ENCODE assay signal across 8 cellular contexts in the genomic region with DNA sequence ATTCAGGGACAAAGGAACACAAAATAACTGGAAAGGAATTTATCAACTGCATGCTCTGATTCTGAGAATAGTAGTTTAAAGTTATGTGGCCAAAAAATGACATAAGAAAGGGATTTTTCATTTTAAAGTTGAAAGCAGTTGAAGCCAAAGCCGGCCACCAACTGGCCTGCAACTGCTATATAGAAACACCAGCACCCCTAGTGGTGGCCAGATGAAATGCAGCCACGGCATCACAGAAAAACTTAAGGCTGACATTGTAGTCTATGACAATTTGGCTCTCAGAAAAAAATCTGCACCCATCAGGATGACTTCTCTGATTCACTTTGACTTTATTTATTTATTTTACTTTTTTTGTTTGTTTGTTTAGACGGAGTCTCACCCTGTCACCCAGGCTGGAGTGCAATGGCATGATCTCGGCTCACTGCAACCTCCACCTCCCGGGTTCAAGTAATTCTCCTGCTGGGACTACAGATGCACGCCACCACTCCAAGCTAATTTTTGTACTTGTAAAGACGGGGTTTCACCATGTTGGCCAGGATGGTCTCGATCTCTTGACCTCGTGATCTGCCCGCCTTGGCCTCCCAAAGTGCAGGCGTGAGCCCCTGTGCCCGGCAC.
DNase-seq lines count a peak whose midpoint lies in the region; ATAC-seq, FAIRE-seq and TF ChIP-seq lines count a peak whose summit lies in the region.

No MANE protein-coding gene starts in this region.

- ATAC-seq in HG03066 (IDR thresholded peaks at IDR 0.05; ENCODE audit: low read depth, unreplicated experiment): peak; percentile 97

- peak; percentile 81 for FAIRE-seq in GM18507 (lab: Jason Lieb, UNC)

- DNase-seq in AG09309 (ENCODE audit: low read depth) (peak; percentile 13), GM18507 (ENCODE audit: extremely low spot score, insufficient read length, low read depth) (peak; percentile 36), NCI-H446 treated with DMSO at 0.1 percent for 48 hours (lab: John Stamatoyannopoulos, UW) (peak; percentile 25), ecto neural progenitor cell (ENCODE audit: low spot score) (peak; percentile 66), medulla oblongata (ENCODE audit: extremely low spot score) (peak; percentile 70)
- DNase-seq in activated CD4-positive, alpha-beta T cell treated with anti-CD3 and anti-CD28 coated beads, Interleukin-2, amount 50 U/mL, for 24 hours (ENCODE audit: low read depth in 1 of 2, low spot score in 1 of 2): peak; percentile 16 to 44
- peak; percentile 16 to 35 for DNase-seq in stimulated activated CD8-positive, alpha-beta memory T cell treated with anti-CD3 and anti-CD28 coated beads, Interleukin-2, amount 100 ng/mL, for 1 hour (ENCODE audit: low read depth in 2 of 2)

- peak; percentile 90 for TF ChIP-seq CTCF in AG09309 (IDR thresholded peaks at IDR 0.05; ENCODE audit: control insufficient read depth, insufficient read depth, low read depth, low read length, missing control alignments)

- H3K4me3 ChIP-seq in AG09309 (ENCODE audit: control insufficient read depth, low read depth, low read length): no peak overlapping the region

Comparison
In these comparisons a context has a peak if more than half of its experiments do, and no peak if none do; other contexts are left out.
1. DNase-seq: peak in every context shown above with its lines; median percentile 70 in medulla oblongata; 66 in ecto neural progenitor cell; 36 in GM18507; 30 in activated CD4-positive, alpha-beta T cell treated with anti-CD3 and anti-CD28 coated beads, Interleukin-2, amount 50 U/mL, for 24 hours; 26 in stimulated activated CD8-positive, alpha-beta memory T cell treated with anti-CD3 and anti-CD28 coated beads, Interleukin-2, amount 100 ng/mL, for 1 hour; 25 in NCI-H446 treated with DMSO at 0.1 percent for 48 hours; 13 in AG09309.